In genomic region chr11:121153472-121153871, GRCh38 we compare ENCODE assay signal across 24 cellular contexts. TPM values are rescaled to one million over a fixed set of nuclear protein-coding genes. Genes with fewer than 3 reads are reported as not detected.
A peak's percentile ranks its signal among the peaks of the same experiment; 100 is the strongest.
DNase-seq lines count a peak whose midpoint lies in the region; ATAC-seq and TF ChIP-seq lines count a peak whose summit lies in the region.
"Had no signal": no experiment of that assay in that cellular context is flagged by ENCODE, and none has a peak within 500 bp of the region (broad histone marks: within the 10 kb centered on the region; RNA-seq: fewer than 3 reads in every experiment).

No MANE protein-coding gene starts in this region.

- H4K8ac ChIP-seq in mesendoderm (ENCODE audit: low read depth, low read length) = no peak overlapping the region

- no TSS peak for BruUV-seq in HCT116 (replicated peaks; lab: Mats Ljungman, UMichigan)

- H3K27me3 ChIP-seq in HCT116 (ENCODE audit: insufficient read depth, low read length) (0 out of 2 replicates have a peak, but pooled peaks cover 5% of the 10 kb centered on the region), OCI-LY3 (ENCODE audit: low read depth, low read length) (no peaks in the 10 kb centered on the region), mesendoderm (ENCODE audit: insufficient read depth, low read length, poor library complexity) (no peaks in the 10 kb centered on the region)
- H3K27me3 ChIP-seq: BLaER1 treated with 17β-estradiol and CSF1 and Interleukin-3, amounts not matched to agents 10 nM and 100 nM; Peyer's patch; sigmoid colon; SJCRH30; upper lobe of left lung had no signal

- H3K4me3 Mint-ChIP-seq in T-helper 2 cell treated with Interferon-gamma antibody and Interleukin-4, amounts not matched to agents 5 μg/mL and 100 μg/mL, for 36 hours = no peak overlapping the region
- H3K4me3 Mint-ChIP-seq: activated CD4-positive, alpha-beta T cell treated with anti-CD3 and anti-CD28 coated beads, Interleukin-2, amount 10 ng/mL, durations not matched to agents 7 days and 5 days; activated naive CD8-positive, alpha-beta T cell treated with anti-CD3 and anti-CD28 coated beads, Interleukin-2, amount 50 U/mL, for 24 hours; neural crest cell; T-helper 17 cell had no signal

- no peak for ATAC-seq in HCT116
- ATAC-seq: activated naive CD8-positive, alpha-beta T cell treated with anti-CD3 and anti-CD28 coated beads, Interleukin-2, amount 50 U/mL, for 24 hours; foreskin keratinocyte; mucosa of descending colon; T-helper 17 cell had no signal

- H2BK5ac ChIP-seq in mesendoderm (ENCODE audit: low read length) = no peak overlapping the region

- H3K36me3 Mint-ChIP-seq in T-helper 2 cell treated with Interferon-gamma antibody and Interleukin-4, amounts not matched to agents 5 μg/mL and 100 μg/mL, for 36 hours (ENCODE audit: low read depth) = no peaks in the 10 kb centered on the region

- no peak overlapping the region for H3K56ac ChIP-seq in mesendoderm (ENCODE audit: low read length)

- no peaks in the 10 kb centered on the region for H3K79me1 ChIP-seq in mesendoderm (ENCODE audit: low read length)

- H3K4me1 ChIP-seq in HCT116 (ENCODE audit: control insufficient read depth in 1 of 2, insufficient read depth in 2 of 2, low read length in 2 of 2) (no peaks in the 10 kb centered on the region), OCI-LY3 (ENCODE audit: low read length) (no peaks in the 10 kb centered on the region), mesendoderm (ENCODE audit: control insufficient read depth, low read depth, low read length) (no peaks in the 10 kb centered on the region)
- H3K4me1 ChIP-seq: BLaER1 treated with 17β-estradiol and CSF1 and Interleukin-3, amounts not matched to agents 10 nM and 100 nM; foreskin keratinocyte; Peyer's patch; sigmoid colon; SJCRH30; upper lobe of left lung had no signal

- H4K20me1 ChIP-seq in HCT116 (ENCODE audit: insufficient read depth) (no peaks in the 10 kb centered on the region), OCI-LY3 (ENCODE audit: insufficient read depth, low read length) (no peaks in the 10 kb centered on the region)
- H4K20me1 ChIP-seq: BLaER1 treated with 17β-estradiol and CSF1 and Interleukin-3, amounts not matched to agents 10 nM and 100 nM had no signal

- H3K4ac ChIP-seq in mesendoderm (ENCODE audit: low read depth, low read length) = no peak overlapping the region

- no peak for TF ChIP-seq POLR2A in HCT116 (IDR thresholded peaks at IDR 0.05; ENCODE audit: borderline replicate concordance, extremely low read depth, insufficient read depth, insufficient read length)

- H3K4me2 ChIP-seq in HCT116 (ENCODE audit: low read length) = no peak overlapping the region
- no peak overlapping the region for H3K4me2 ChIP-seq in OCI-LY3 (ENCODE audit: low read length)
- no peak overlapping the region for H3K4me2 ChIP-seq in mesendoderm (ENCODE audit: low read length)
- H3K4me2 ChIP-seq: BLaER1 treated with 17β-estradiol and CSF1 and Interleukin-3, amounts not matched to agents 10 nM and 100 nM had no signal

- WGBS in mesendoderm (ENCODE audit: extremely low coverage, insufficient coverage, low lambda C conversion rate) = no CpG with 5 or more reads among the region's 8 CpGs

- H3K18ac ChIP-seq in mesendoderm (ENCODE audit: low read length) = no peak overlapping the region

- intact Hi-C loops in HCT116 (cut with micrococcal nuclease) = no loop called here

- H3K79me2 ChIP-seq in HCT116 (ENCODE audit: insufficient read depth, low read length) (no peaks in the 10 kb centered on the region), OCI-LY3 (ENCODE audit: low read length) (no peaks in the 10 kb centered on the region), mesendoderm (ENCODE audit: control insufficient read depth, insufficient read depth, low read length) (no peaks in the 10 kb centered on the region)

- POLR2A ChIA-PET in HCT116 (lab: Charles Lee) = no interaction called here

- no peaks in the 10 kb centered on the region for H3K9me2 ChIP-seq in HCT116 (ENCODE audit: insufficient read depth)

- H3K23ac ChIP-seq in mesendoderm (ENCODE audit: low read length) = no peak overlapping the region

- H3K9me3 Mint-ChIP-seq in T-helper 2 cell treated with Interferon-gamma antibody and Interleukin-4, amounts not matched to agents 5 μg/mL and 100 μg/mL, for 36 hours = no peaks in the 10 kb centered on the region
- H3K9me3 Mint-ChIP-seq: activated CD4-positive, alpha-beta T cell treated with anti-CD3 and anti-CD28 coated beads, Interleukin-2, amount 10 ng/mL, durations not matched to agents 7 days and 5 days; activated naive CD8-positive, alpha-beta T cell treated with anti-CD3 and anti-CD28 coated beads, Interleukin-2, amount 50 U/mL, for 24 hours; neural crest cell had no signal

- no peak overlapping the region for H2BK15ac ChIP-seq in mesendoderm (replicated peaks; ENCODE audit: low read depth)

- H3K27ac ChIP-seq in HCT116 (ENCODE audit: low read depth, low read length) = no peak overlapping the region
- H3K27ac ChIP-seq in OCI-LY3 (ENCODE audit: low read length) = no peak overlapping the region
- no peak overlapping the region for H3K27ac ChIP-seq in mesendoderm (ENCODE audit: low read depth, low read length)
- H3K27ac ChIP-seq: BLaER1 treated with 17β-estradiol and CSF1 and Interleukin-3, amounts not matched to agents 10 nM and 100 nM; foreskin keratinocyte; Peyer's patch; sigmoid colon; SJCRH30; upper lobe of left lung had no signal

- peaks cover 2% of the 10 kb centered on the region for H3K27me3 Mint-ChIP-seq in T-helper 2 cell treated with Interferon-gamma antibody and Interleukin-4, amounts not matched to agents 5 μg/mL and 100 μg/mL, for 36 hours (ENCODE audit: low read depth)
- H3K27me3 Mint-ChIP-seq: activated CD4-positive, alpha-beta T cell treated with anti-CD3 and anti-CD28 coated beads, Interleukin-2, amount 10 ng/mL, durations not matched to agents 7 days and 5 days; activated naive CD8-positive, alpha-beta T cell treated with anti-CD3 and anti-CD28 coated beads, Interleukin-2, amount 50 U/mL, for 24 hours had no signal

- no peak overlapping the region for H2BK120ac ChIP-seq in mesendoderm (ENCODE audit: low read depth, low read length)

- no peak overlapping the region for H3K27ac Mint-ChIP-seq in T-helper 2 cell treated with Interferon-gamma antibody and Interleukin-4, amounts not matched to agents 5 μg/mL and 100 μg/mL, for 36 hours
- H3K27ac Mint-ChIP-seq: activated CD4-positive, alpha-beta T cell treated with anti-CD3 and anti-CD28 coated beads, Interleukin-2, amount 10 ng/mL, durations not matched to agents 7 days and 5 days; activated naive CD8-positive, alpha-beta T cell treated with anti-CD3 and anti-CD28 coated beads, Interleukin-2, amount 50 U/mL, for 24 hours; T-helper 17 cell had no signal

- H3K9me3 ChIP-seq in HCT116 (ENCODE audit: control insufficient read depth in 1 of 2, insufficient read depth in 1 of 2, low read depth in 1 of 2, low read length in 2 of 2) (no peaks in the 10 kb centered on the region), OCI-LY3 (ENCODE audit: insufficient read depth, low read length) (no peaks in the 10 kb centered on the region)
- H3K9me3 ChIP-seq: mucosa of descending colon, Peyer's patch, sigmoid colon, SJCRH30, upper lobe of left lung had no signal

- RAD21 ChIA-PET in HCT116 (lab: Charles Lee; ENCODE audit: low non-redundant PET in 1 of 2, low total read pairs in 2 of 2, uncharacterized antibody in 2 of 2, unreplicated experiment in 2 of 2) = no interaction called here

- no peak overlapping the region for H4K5ac ChIP-seq in mesendoderm (ENCODE audit: low read length)

- TF ChIP-seq RAD21 in HCT116 (IDR thresholded peaks at IDR 0.05; ENCODE audit: low read depth) = no peak

- H3K4me1 Mint-ChIP-seq in T-helper 2 cell treated with Interferon-gamma antibody and Interleukin-4, amounts not matched to agents 5 μg/mL and 100 μg/mL, for 36 hours (ENCODE audit: low read depth) = no peaks in the 10 kb centered on the region
- H3K4me1 Mint-ChIP-seq: activated CD4-positive, alpha-beta T cell treated with anti-CD3 and anti-CD28 coated beads, Interleukin-2, amount 10 ng/mL, durations not matched to agents 7 days and 5 days; activated naive CD8-positive, alpha-beta T cell treated with anti-CD3 and anti-CD28 coated beads, Interleukin-2, amount 50 U/mL, for 24 hours; T-helper 17 cell had no signal

- H3K9ac ChIP-seq in HCT116 (ENCODE audit: low read length) = no peak overlapping the region
- no peak overlapping the region for H3K9ac ChIP-seq in OCI-LY3 (ENCODE audit: low read length)
- no peak overlapping the region for H3K9ac ChIP-seq in mesendoderm (ENCODE audit: low read length)
- H3K9ac ChIP-seq: BLaER1 treated with 17β-estradiol and CSF1 and Interleukin-3, amounts not matched to agents 10 nM and 100 nM had no signal

- H2AFZ ChIP-seq in HCT116 (ENCODE audit: low read depth, low read length, poor library complexity, severe bottlenecking) (no peak overlapping the region), OCI-LY3 (ENCODE audit: low read depth, low read length) (no peak overlapping the region)

- H3K36me3 ChIP-seq in HCT116 (ENCODE audit: control insufficient read depth in 1 of 2, insufficient read depth in 2 of 2, low read length in 2 of 2) (no peaks in the 10 kb centered on the region), OCI-LY3 (replicated peaks; ENCODE audit: low read depth, low read length) (no peaks in the 10 kb centered on the region), mesendoderm (ENCODE audit: control insufficient read depth, insufficient read depth, low read length) (no peaks in the 10 kb centered on the region)
- H3K36me3 ChIP-seq: BLaER1 treated with 17β-estradiol and CSF1 and Interleukin-3, amounts not matched to agents 10 nM and 100 nM; Peyer's patch; sigmoid colon; SJCRH30; upper lobe of left lung had no signal

- H3K4me3 ChIP-seq in HCT116 (replicated peaks in 1 of 2; ENCODE audit: low read depth in 1 of 2, low read length in 2 of 2) = no peak overlapping the region
- H3K4me3 ChIP-seq in OCI-LY3 (ENCODE audit: low read length) = no peak overlapping the region
- no peak overlapping the region for H3K4me3 ChIP-seq in mesendoderm (ENCODE audit: low read length)
- H3K4me3 ChIP-seq: BLaER1 treated with 17β-estradiol and CSF1 and Interleukin-3, amounts not matched to agents 10 nM and 100 nM; mucosa of descending colon; Peyer's patch; sigmoid colon; SJCRH30; upper lobe of left lung had no signal

- no peak overlapping the region for H2AK5ac ChIP-seq in mesendoderm (ENCODE audit: low read length)

- CTCF ChIA-PET in HCT116 (lab: Charles Lee) = interaction anchor here (1.3 kb wide), 1 partner anchor 11 kb away, joined by 3 read pairs; no protein-coding TSS in a partner anchor

- peak; percentile 30 for DNase-seq in NCI-H748 (lab: John Stamatoyannopoulos, UW; ENCODE audit: unreplicated experiment)
- no peak for DNase-seq in NCI-H748 treated with DMSO at 0.1 percent for 48 hours (lab: John Stamatoyannopoulos, UW)
- DNase-seq in HCT116 (ENCODE audit: low read depth, low spot score) = no peak
- peak; percentile 26 for DNase-seq in mesendoderm
- DNase-seq in NCI-H2196 (lab: John Stamatoyannopoulos, UW; ENCODE audit: unreplicated experiment) = no peak
- DNase-seq in hypothalamus (lab: John Stamatoyannopoulos, UW) = no peak
- no peak for DNase-seq in T-helper 2 cell treated with Interferon-gamma antibody and Interleukin-4, amounts not matched to agents 5 μg/mL and 100 μg/mL, for 36 hours (ENCODE audit: low spot score)
- DNase-seq: ACHN; activated CD4-positive, alpha-beta T cell treated with anti-CD3 and anti-CD28 coated beads, Interleukin-2, amount 10 ng/mL, durations not matched to agents 7 days and 5 days; activated effector memory CD4-positive, alpha-beta T cell treated with Interleukin-2 at 50 U/mL for 16 hours; activated naive CD8-positive, alpha-beta T cell treated with anti-CD3 and anti-CD28 coated beads, Interleukin-2, amount 50 U/mL, for 24 hours; effector CD8-positive, alpha-beta T cell; foreskin keratinocyte; GF-D8; mucosa of descending colon; Peyer's patch; posterior cingulate gyrus; sigmoid colon; SJCRH30; T-helper 17 cell had no signal

- TF ChIP-seq CTCF in HCT116 (IDR thresholded peaks at IDR 0.05 in 2 of 3, conservative IDR thresholded peaks at IDR 0.05 in 1 of 3; ENCODE audit: borderline replicate concordance in 1 of 3, insufficient read depth in 1 of 3, low read depth in 2 of 3, low read length in 2 of 3) (peak in 2 of 3 experiments; percentile 34 to 50; a peak in 4 of 6 replicates), OCI-LY3 (IDR thresholded peaks at IDR 0.05; ENCODE audit: low read depth, low read length) (peak; percentile 20)

RNA-seq across cellular contexts. Expression of gene TECTA, which starts 52.4 kb away (rescaled TPM):
- total RNA-seq in HCT116 (2021; ENCODE audit: unreplicated experiment) = 0.81 TPM
- polyA plus RNA-seq in HCT116 (2012) = 0.36 and 0.45 TPM in 2 replicates
- polyA plus RNA-seq in mesendoderm (2013, experiment 1 of 2) = 0.35 TPM
- 0.32 TPM for polyA plus RNA-seq in mesendoderm (2013, experiment 2 of 2)

Comparison
In these comparisons a context has a peak if more than half of its experiments do, and no peak if none do; other contexts are left out.
1. DNase-seq: peak in NCI-H748 (single experiment) and mesendoderm (single experiment); none in NCI-H748 treated with DMSO at 0.1 percent for 48 hours (single experiment), HCT116 (single experiment), NCI-H2196 (single experiment), hypothalamus (0 of 51) and T-helper 2 cell treated with Interferon-gamma antibody and Interleukin-4, amounts not matched to agents 5 μg/mL and 100 μg/mL, for 36 hours (single experiment).